ENCODE assay signal across 13 cellular contexts in the genomic region with DNA sequence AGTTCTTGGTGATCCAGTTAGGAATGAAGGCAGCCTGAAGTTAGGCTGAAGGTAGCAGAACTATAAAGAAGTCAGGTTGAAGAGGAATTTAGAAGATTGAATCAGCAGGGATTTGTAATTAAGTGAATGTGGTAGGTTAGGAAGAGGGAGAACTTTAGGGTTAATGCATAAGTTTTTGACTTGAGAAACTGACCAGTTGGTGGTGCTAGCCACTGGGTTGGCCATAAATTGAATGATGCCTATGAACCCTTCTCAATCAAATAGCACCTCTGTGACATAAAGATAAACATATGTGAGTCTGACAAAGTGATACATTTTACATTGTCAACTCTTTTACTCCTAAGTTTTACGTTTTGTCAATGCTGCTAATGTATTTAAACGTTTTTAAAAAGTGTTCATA.
"Had no signal": no experiment of that assay in that cellular context is flagged by ENCODE, and none has a peak within 500 bp of the region (broad histone marks: within the 10 kb centered on the region; RNA-seq: fewer than 3 reads in every experiment).

No MANE protein-coding gene starts in this region.

- H3K4me1 ChIP-seq: gastroesophageal sphincter, pancreas, testis had no signal

- H3K27me3 ChIP-seq: gastroesophageal sphincter, pancreas, testis had no signal

- H3K27ac ChIP-seq: coronary artery, gastroesophageal sphincter, pancreas, skin epidermis, testis had no signal

- H3K4me3 ChIP-seq: coronary artery, gastroesophageal sphincter, pancreas, skin epidermis, testis had no signal

- DNase-seq: activated CD4-positive, alpha-beta T cell treated with anti-CD3 and anti-CD28 coated beads for 4 hours; activated CD8-positive, alpha-beta memory T cell treated with anti-CD3 and anti-CD28 coated beads, Interleukin-2, amount 50 U/mL, for 4 hours; activated CD8-positive, alpha-beta T cell treated with anti-CD3 and anti-CD28 coated beads for 36 hours; activated naive CD4-positive, alpha-beta T cell treated with Interleukin-2 at 50 U/mL for 16 hours; effector CD8-positive, alpha-beta T cell; pancreas; stimulated activated CD4-positive, alpha-beta T cell treated with anti-CD3 and anti-CD28 coated beads, Interleukin-4, amount 100 ng/mL, for 4 hours; stimulated activated naive CD8-positive, alpha-beta T cell treated with anti-CD3 and anti-CD28 coated beads, Interleukin-15, amount 100 ng/mL, for 72 hours; T1000; testis had no signal

- ATAC-seq: activated CD8-positive, alpha-beta T cell treated with anti-CD3 and anti-CD28 coated beads for 36 hours; gastroesophageal sphincter; pancreas; stimulated activated naive CD8-positive, alpha-beta T cell treated with anti-CD3 and anti-CD28 coated beads, Interleukin-15, amount 100 ng/mL, for 72 hours had no signal

- FAIRE-seq: pancreas had no signal
